In the genomic region with DNA sequence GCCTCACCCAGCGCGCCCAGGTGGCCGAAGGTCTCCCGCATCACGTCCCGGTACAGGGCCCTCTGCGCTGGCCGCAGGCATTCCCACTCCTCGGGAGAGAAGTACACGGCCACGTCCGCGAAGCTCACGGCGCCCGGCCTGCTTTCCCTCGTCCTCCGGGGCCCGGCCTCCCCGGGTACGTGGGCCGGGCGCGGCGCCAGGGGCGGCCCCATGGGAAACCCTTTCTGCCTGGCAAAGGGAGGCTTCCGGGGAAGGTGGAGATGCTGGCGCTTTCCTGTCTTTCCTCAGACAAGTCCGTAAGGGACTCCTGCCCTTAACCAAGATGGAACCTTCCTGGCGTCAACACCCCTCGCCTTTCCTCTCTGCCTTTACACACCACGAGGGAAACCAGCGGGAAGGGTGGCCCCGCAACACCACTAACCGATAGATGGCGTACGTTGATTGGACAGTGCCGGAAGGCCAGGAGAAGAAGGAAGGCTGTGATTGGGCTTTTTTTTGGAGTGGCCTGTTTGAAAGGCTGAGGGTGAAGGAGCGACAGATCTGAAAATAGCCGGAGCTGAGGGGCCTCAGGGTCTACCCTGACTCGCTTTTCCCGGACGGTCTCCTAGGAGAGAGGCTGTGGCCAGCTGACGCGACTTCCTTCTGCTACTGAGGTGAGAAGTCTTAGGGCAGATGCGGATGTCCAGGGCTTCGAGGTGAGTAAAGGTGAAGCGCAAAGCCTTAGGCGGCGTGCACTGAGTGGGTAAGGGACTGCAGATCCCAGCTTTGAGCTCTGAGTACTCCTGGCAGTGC, we compare ENCODE assay signal across 8 cellular contexts. TPM values are rescaled to one million over a fixed set of nuclear protein-coding genes. Genes with fewer than 3 reads are reported as not detected.
DNase-seq lines count a peak whose midpoint lies in the region; ATAC-seq and TF ChIP-seq lines count a peak whose summit lies in the region.

Gene ZNF785 (minus strand): TSS at position 298 of the 792 bp plus-strand sequence. CDS start 86 bp downstream, at position 212.

- TF ChIP-seq POLR2A in vagina (IDR thresholded peaks at IDR 0.05), result peak in 1 of 2 donors; percentile 23

- intact Hi-C loops in vagina (cut with DNase I), result loop anchor here (1.0 to 10.0 kb wide), 2 partner anchors 27 to 51 kb away; partner anchors contain the start of genes ZNF747 and ZNF764

- H3K4me1 ChIP-seq in vagina, result peaks cover 45% of the 10 kb centered on the region

- no peaks in the 10 kb centered on the region for H3K27me3 Mint-ChIP-seq in T-helper 2 cell treated with Interferon-gamma antibody and Interleukin-4, amounts not matched to agents 5 μg/mL and 100 μg/mL, for 36 hours (ENCODE audit: low read depth)

- H3K4me3 ChIP-seq in astrocyte of the cerebellum (ENCODE audit: low read depth, low read length), result peak within 1 kb of the TSS; percentile 71
- H3K4me3 ChIP-seq in vagina, result peak within 1 kb of the TSS; percentile 87 to 90

- no peaks in the 10 kb centered on the region for H3K9me3 ChIP-seq in vagina

- DNase-seq in NCI-H1694 (lab: John Stamatoyannopoulos, UW) (peak; percentile 97), astrocyte of the cerebellum (ENCODE audit: low read depth) (peak; percentile 98), hepatic stellate cell (ENCODE audit: low spot score) (peak; percentile 99), putamen (ENCODE audit: low spot score) (peak; percentile 98), vagina (ENCODE audit: extremely low spot score in 2 of 2) (peak in 1 of 2 donors; percentile 99)
- peak; percentile 94 for DNase-seq in T-helper 2 cell treated with Interferon-gamma antibody and Interleukin-4, amounts not matched to agents 5 μg/mL and 100 μg/mL, for 36 hours (ENCODE audit: low spot score)

- H3K27me3 ChIP-seq in vagina, result no peaks in the 10 kb centered on the region

- 0 out of 3 replicates have a peak, but pooled peaks have one; percentile 5 for TF ChIP-seq CTCF in GM12872 (IDR thresholded peaks at IDR 0.05; ENCODE audit: insufficient read depth, low read depth, low read length)
- no peak for TF ChIP-seq CTCF in astrocyte of the cerebellum (IDR thresholded peaks at IDR 0.05; ENCODE audit: low read depth, low read length, missing control alignments)
- no peak for TF ChIP-seq CTCF in vagina (IDR thresholded peaks at IDR 0.05)

- peaks cover 18% of the 10 kb centered on the region for H3K4me1 Mint-ChIP-seq in T-helper 2 cell treated with Interferon-gamma antibody and Interleukin-4, amounts not matched to agents 5 μg/mL and 100 μg/mL, for 36 hours (ENCODE audit: low read depth)

- peak within 1 kb of the TSS; percentile 82 for H3K27ac Mint-ChIP-seq in T-helper 2 cell treated with Interferon-gamma antibody and Interleukin-4, amounts not matched to agents 5 μg/mL and 100 μg/mL, for 36 hours

- H3K27ac ChIP-seq in vagina, result peak within 1 kb of the TSS; percentile 92

- peaks cover 29% of the 10 kb centered on the region for H3K36me3 Mint-ChIP-seq in T-helper 2 cell treated with Interferon-gamma antibody and Interleukin-4, amounts not matched to agents 5 μg/mL and 100 μg/mL, for 36 hours (ENCODE audit: low read depth)

- peaks cover 0 to 14% of the 10 kb centered on the region in 2 donors for H3K36me3 ChIP-seq in vagina

- peak; percentile 89 for ATAC-seq in HG02763 (IDR thresholded peaks at IDR 0.05; ENCODE audit: unreplicated experiment)

- no peaks in the 10 kb centered on the region for H3K9me3 Mint-ChIP-seq in T-helper 2 cell treated with Interferon-gamma antibody and Interleukin-4, amounts not matched to agents 5 μg/mL and 100 μg/mL, for 36 hours

- peak within 1 kb of the TSS; percentile 91 for H3K4me3 Mint-ChIP-seq in T-helper 2 cell treated with Interferon-gamma antibody and Interleukin-4, amounts not matched to agents 5 μg/mL and 100 μg/mL, for 36 hours

- in situ Hi-C loops in astrocyte of the cerebellum (cut with HindIII; ENCODE audit: low sequenced_read_pairs), result no loop called here

RNA-seq across cellular contexts. Expression of gene ZNF785, which starts in this region (rescaled TPM):
- total RNA-seq in vagina, result 21.6 TPM
